In genomic region chr13:114109646-114110045, GRCh38 we compare ENCODE assay signal across 9 cellular contexts. TPM values are rescaled to one million over a fixed set of nuclear protein-coding genes. Genes with fewer than 3 reads are reported as not detected.
DNase-seq lines count a peak whose midpoint lies in the region; ATAC-seq lines count a peak whose summit lies in the region.
"Had no signal": no experiment of that assay in that cellular context is flagged by ENCODE, and none has a peak within 500 bp of the region (broad histone marks: within the 10 kb centered on the region; RNA-seq: fewer than 3 reads in every experiment).

No MANE protein-coding gene starts in this region.

- no peaks in the 10 kb centered on the region for H3K27me3 Mint-ChIP-seq in stimulated activated naive CD8-positive, alpha-beta T cell treated with anti-CD3 and anti-CD28 coated beads, Interleukin-15, amount 100 ng/mL, for 72 hours

- peak; percentile 44 to 54 for DNase-seq in NCI-H187 (lab: John Stamatoyannopoulos, UW)
- DNase-seq in NCI-H187 treated with DMSO at 0.1 percent for 48 hours (lab: John Stamatoyannopoulos, UW): no peak
- DNase-seq in activated CD8-positive, alpha-beta memory T cell treated with anti-CD3 and anti-CD28 coated beads, Interleukin-2, amount 50 U/mL, for 48 hours: peak; percentile 73
- DNase-seq in islet precursor cell: peak; percentile 65
- no peak for DNase-seq in stimulated activated naive CD8-positive, alpha-beta T cell treated with anti-CD3 and anti-CD28 coated beads, Interleukin-15, amount 100 ng/mL, for 72 hours
- DNase-seq in left lobe of liver (ENCODE audit: low spot score): no peak
- no peak for DNase-seq in SKM-1 (lab: John Stamatoyannopoulos, UW; ENCODE audit: unreplicated experiment)

- no peak for ATAC-seq in stimulated activated naive CD8-positive, alpha-beta T cell treated with anti-CD3 and anti-CD28 coated beads, Interleukin-15, amount 100 ng/mL, for 72 hours
- no peak for ATAC-seq in left lobe of liver
- ATAC-seq in GM21528 (IDR thresholded peaks at IDR 0.05; ENCODE audit: low FRiP score, unreplicated experiment): no peak
- ATAC-seq: A549 had no signal

- peak overlapping the region; percentile 88 to 94 for H3K4me3 Mint-ChIP-seq in stimulated activated naive CD8-positive, alpha-beta T cell treated with anti-CD3 and anti-CD28 coated beads, Interleukin-15, amount 100 ng/mL, for 72 hours

- H3K4me1 Mint-ChIP-seq in stimulated activated naive CD8-positive, alpha-beta T cell treated with anti-CD3 and anti-CD28 coated beads, Interleukin-15, amount 100 ng/mL, for 72 hours: peaks cover 92% of the 10 kb centered on the region

- H3K27ac Mint-ChIP-seq in stimulated activated naive CD8-positive, alpha-beta T cell treated with anti-CD3 and anti-CD28 coated beads, Interleukin-15, amount 100 ng/mL, for 72 hours: peak overlapping the region; percentile 34 to 65

- H3K9me3 Mint-ChIP-seq in stimulated activated naive CD8-positive, alpha-beta T cell treated with anti-CD3 and anti-CD28 coated beads, Interleukin-15, amount 100 ng/mL, for 72 hours: no peaks in the 10 kb centered on the region

RNA-seq across cellular contexts. Expression of gene RASA3, which starts 22.8 kb away (rescaled TPM):
- 4.5 TPM for total RNA-seq in left lobe of liver

Comparison
In these comparisons a context has a peak if more than half of its experiments do, and no peak if none do; other contexts are left out.
1. DNase-seq: peak in NCI-H187 (2 of 2), activated CD8-positive, alpha-beta memory T cell treated with anti-CD3 and anti-CD28 coated beads, Interleukin-2, amount 50 U/mL, for 48 hours (single experiment) and islet precursor cell (single experiment); none in NCI-H187 treated with DMSO at 0.1 percent for 48 hours (single experiment), stimulated activated naive CD8-positive, alpha-beta T cell treated with anti-CD3 and anti-CD28 coated beads, Interleukin-15, amount 100 ng/mL, for 72 hours (0 of 2), left lobe of liver (single experiment) and SKM-1 (single experiment).